ENCODE assay signal across 26 cellular contexts in genomic region chr3:100810671-100811070, GRCh38.
DNase-seq lines count a peak whose midpoint lies in the region; ATAC-seq and TF ChIP-seq lines count a peak whose summit lies in the region.
"Had no signal": no experiment of that assay in that cellular context is flagged by ENCODE, and none has a peak within 500 bp of the region (broad histone marks: within the 10 kb centered on the region; RNA-seq: fewer than 3 reads in every experiment).

No MANE protein-coding gene starts in this region.

- H3K4me3 ChIP-seq in AG09309 (ENCODE audit: control insufficient read depth, low read depth, low read length) (no peak overlapping the region), mesenchymal stem cell (ENCODE audit: insufficient read depth in 1 of 2, low read depth in 1 of 2, low read length in 2 of 2) (no peak overlapping the region), esophagus muscularis mucosa (no peak overlapping the region)
- H3K4me3 ChIP-seq: PC-9 had no signal

- ATAC-seq in HG02885 (IDR thresholded peaks at IDR 0.05; ENCODE audit: poor library complexity, unreplicated experiment), result no peak
- ATAC-seq: activated CD8-positive, alpha-beta memory T cell treated with anti-CD3 and anti-CD28 coated beads, Interleukin-2, amount 10 ng/mL, durations not matched to agents 7 days and 5 days; natural killer cell had no signal

- H3K79me1 ChIP-seq in mesenchymal stem cell (replicated peaks; ENCODE audit: low read length, poor library complexity, severe bottlenecking), result no peaks in the 10 kb centered on the region

- TF ChIP-seq EP300 in esophagus muscularis mucosa (IDR thresholded peaks at IDR 0.05), result no peak

- H2BK120ac ChIP-seq in mesenchymal stem cell (ENCODE audit: low read depth, low read length), result no peak overlapping the region

- DNase-seq in AG09309 (ENCODE audit: low read depth), result peak; percentile 49
- DNase-seq in HT1080 (ENCODE audit: low read depth), result peak; percentile 24
- DNase-seq in chondrocyte (ENCODE audit: low spot score), result no peak
- DNase-seq in mesenchymal stem cell, result peak; percentile 69
- no peak for DNase-seq in HPDE6-E6E7 (ENCODE audit: extremely low spot score)
- DNase-seq in esophagus muscularis mucosa (ENCODE audit: extremely low spot score), result no peak
- DNase-seq in activated CD8-positive, alpha-beta memory T cell treated with anti-CD3 and anti-CD28 coated beads for 24 hours, result no peak
- DNase-seq: activated CD4-positive, alpha-beta T cell treated with anti-CD3 and anti-CD28 coated beads for 1 hour; activated CD8-positive, alpha-beta memory T cell treated with anti-CD3 and anti-CD28 coated beads, Interleukin-2, amount 10 ng/mL, durations not matched to agents 7 days and 5 days; anterior cingulate cortex; H9; islet precursor cell; mammary epithelial cell; natural killer cell; NCI-H1105 treated with DMSO at 0.1 percent for 48 hours; NCI-H2171 treated with DMSO at 0.1 percent for 48 hours; NCI-H774; PC-9; stimulated activated naive CD4-positive, alpha-beta T cell treated with Interleukin-2 at 50 U/mL for 16 hours; T1000 had no signal

- H3K14ac ChIP-seq in mesenchymal stem cell (ENCODE audit: low read length in 2 of 2), result no peak overlapping the region

- no peak overlapping the region for H4K8ac ChIP-seq in mesenchymal stem cell (ENCODE audit: low read length)

- H3K4me1 Mint-ChIP-seq in chondrocyte (ENCODE audit: low read depth), result peaks cover 24% of the 10 kb centered on the region
- H3K4me1 Mint-ChIP-seq: B cell, H9, natural killer cell had no signal

- H3K36me3 ChIP-seq in mesenchymal stem cell (ENCODE audit: control insufficient read depth in 1 of 2, insufficient read depth in 2 of 2, low read depth in 1 of 2, low read length in 2 of 2) (peaks cover 0 to 97% of the 10 kb centered on the region in 2 experiments), esophagus muscularis mucosa (peaks cover 0 to 5% (median 0%) of the 10 kb centered on the region in 4 donors)

- no peak overlapping the region for H3K4ac ChIP-seq in mesenchymal stem cell (ENCODE audit: low read depth in 1 of 2, low read length in 2 of 2)

- H4K91ac ChIP-seq in mesenchymal stem cell (ENCODE audit: low read length), result no peak overlapping the region

- TF ChIP-seq CTCF in AG09309 (IDR thresholded peaks at IDR 0.05; ENCODE audit: control insufficient read depth, insufficient read depth, low read depth, low read length, missing control alignments) (no peak), chondrocyte (IDR thresholded peaks at IDR 0.05) (no peak), esophagus muscularis mucosa (IDR thresholded peaks at IDR 0.05) (no peak)

- H3K27me3 ChIP-seq in mesenchymal stem cell (ENCODE audit: control insufficient read depth in 1 of 2, insufficient read depth in 1 of 2, low read length in 2 of 2) (no peaks in the 10 kb centered on the region), esophagus muscularis mucosa (no peaks in the 10 kb centered on the region)

- TF ChIP-seq POLR2A in esophagus muscularis mucosa (IDR thresholded peaks at IDR 0.05; ENCODE audit: low read depth), result no peak

- H3K27ac Mint-ChIP-seq in chondrocyte (ENCODE audit: unreplicated experiment), result peak overlapping the region; percentile 42
- H3K27ac Mint-ChIP-seq: activated CD8-positive, alpha-beta memory T cell treated with anti-CD3 and anti-CD28 coated beads, Interleukin-2, amount 10 ng/mL, durations not matched to agents 7 days and 5 days; activated T-helper 2 cell treated with anti-CD3 and anti-CD28 coated beads, Interferon-gamma antibody, Interleukin-2, Interleukin-4, amounts not matched to agents 10 μg/mL and 5 μg/mL and 100 μg/mL, durations not matched to agents 14 hours and 24 hours and 36 hours; B cell; H9; natural killer cell had no signal

- no peak overlapping the region for H2BK15ac ChIP-seq in mesenchymal stem cell (ENCODE audit: low read depth, poor library complexity, severe bottlenecking)

- no peaks in the 10 kb centered on the region for H3K9me3 ChIP-seq in mesenchymal stem cell (ENCODE audit: control insufficient read depth, low read length)
- H3K9me3 ChIP-seq in esophagus muscularis mucosa, result no peaks in the 10 kb centered on the region

- no peak overlapping the region for H3K4me2 ChIP-seq in mesenchymal stem cell (ENCODE audit: low read length, poor library complexity, severe bottlenecking)
- H3K4me2 ChIP-seq: KMS-11, PC-9 had no signal

- H3K4me1 ChIP-seq in mesenchymal stem cell (ENCODE audit: control insufficient read depth, insufficient read depth, low read depth, low read length) (peaks cover 1% of the 10 kb centered on the region), esophagus muscularis mucosa (no peaks in the 10 kb centered on the region)

- intact Hi-C loops in esophagus muscularis mucosa (cut with DNase I), result no loop called here

- H3K23ac ChIP-seq in mesenchymal stem cell (ENCODE audit: low read length in 2 of 2), result no peak overlapping the region

- H2AK5ac ChIP-seq in mesenchymal stem cell (ENCODE audit: low read length, severe bottlenecking), result no peak overlapping the region

- no peak overlapping the region for H2AFZ ChIP-seq in mesenchymal stem cell (ENCODE audit: low read depth, low read length)
- H2AFZ ChIP-seq: PC-9 had no signal

- peaks cover 2% of the 10 kb centered on the region for H3K9me3 Mint-ChIP-seq in chondrocyte (ENCODE audit: low read depth)
- H3K9me3 Mint-ChIP-seq: activated T-helper 2 cell treated with anti-CD3 and anti-CD28 coated beads, Interferon-gamma antibody, Interleukin-2, Interleukin-4, amounts not matched to agents 10 μg/mL and 5 μg/mL and 100 μg/mL, durations not matched to agents 14 hours and 24 hours and 36 hours; H9; natural killer cell had no signal

- no peak overlapping the region for H3K18ac ChIP-seq in mesenchymal stem cell (ENCODE audit: low read depth in 1 of 2, low read length in 2 of 2)

- no peak overlapping the region for H3K27ac ChIP-seq in mesenchymal stem cell (ENCODE audit: low read length, poor library complexity, severe bottlenecking)
- no peak overlapping the region for H3K27ac ChIP-seq in esophagus muscularis mucosa (replicated peaks in 1 of 4)
- H3K27ac ChIP-seq: epithelial cell of prostate, HL-60, KMS-11, PC-9 had no signal

- WGBS in mesenchymal stem cell, result no CpG with 5 or more reads among the region's 1 CpG
- 94% methylated on average over 1 of the region's 1 CpG for WGBS in esophagus muscularis mucosa

- no peaks in the 10 kb centered on the region for H3K36me3 Mint-ChIP-seq in chondrocyte (ENCODE audit: low read depth)
- H3K36me3 Mint-ChIP-seq: activated CD8-positive, alpha-beta memory T cell treated with anti-CD3 and anti-CD28 coated beads, Interleukin-2, amount 10 ng/mL, durations not matched to agents 7 days and 5 days; natural killer cell had no signal

- no peak overlapping the region for H3K9ac ChIP-seq in mesenchymal stem cell (ENCODE audit: low read length)
- H3K9ac ChIP-seq: KMS-11 had no signal

- no peak overlapping the region for H2BK5ac ChIP-seq in mesenchymal stem cell (ENCODE audit: low read depth, low read length, poor library complexity, severe bottlenecking)

- no peak overlapping the region for H3K4me3 Mint-ChIP-seq in chondrocyte (ENCODE audit: unreplicated experiment)
- H3K4me3 Mint-ChIP-seq: activated CD8-positive, alpha-beta memory T cell treated with anti-CD3 and anti-CD28 coated beads, Interleukin-2, amount 10 ng/mL, durations not matched to agents 7 days and 5 days; B cell; H9; natural killer cell had no signal

- H2BK12ac ChIP-seq in mesenchymal stem cell (ENCODE audit: low read length in 2 of 2), result no peak overlapping the region

- H3K27me3 Mint-ChIP-seq in chondrocyte (ENCODE audit: low read depth), result no peaks in the 10 kb centered on the region

Comparison
In these comparisons a context has a peak if more than half of its experiments do, and no peak if none do; other contexts are left out.
1. DNase-seq: peak in AG09309 (single experiment), HT1080 (single experiment) and mesenchymal stem cell (single experiment); none in chondrocyte (single experiment), HPDE6-E6E7 (single experiment), esophagus muscularis mucosa (single experiment) and activated CD8-positive, alpha-beta memory T cell treated with anti-CD3 and anti-CD28 coated beads for 24 hours (single experiment).